Comparison of ENCODE assay signal across 9 cellular contexts in the genomic region with DNA sequence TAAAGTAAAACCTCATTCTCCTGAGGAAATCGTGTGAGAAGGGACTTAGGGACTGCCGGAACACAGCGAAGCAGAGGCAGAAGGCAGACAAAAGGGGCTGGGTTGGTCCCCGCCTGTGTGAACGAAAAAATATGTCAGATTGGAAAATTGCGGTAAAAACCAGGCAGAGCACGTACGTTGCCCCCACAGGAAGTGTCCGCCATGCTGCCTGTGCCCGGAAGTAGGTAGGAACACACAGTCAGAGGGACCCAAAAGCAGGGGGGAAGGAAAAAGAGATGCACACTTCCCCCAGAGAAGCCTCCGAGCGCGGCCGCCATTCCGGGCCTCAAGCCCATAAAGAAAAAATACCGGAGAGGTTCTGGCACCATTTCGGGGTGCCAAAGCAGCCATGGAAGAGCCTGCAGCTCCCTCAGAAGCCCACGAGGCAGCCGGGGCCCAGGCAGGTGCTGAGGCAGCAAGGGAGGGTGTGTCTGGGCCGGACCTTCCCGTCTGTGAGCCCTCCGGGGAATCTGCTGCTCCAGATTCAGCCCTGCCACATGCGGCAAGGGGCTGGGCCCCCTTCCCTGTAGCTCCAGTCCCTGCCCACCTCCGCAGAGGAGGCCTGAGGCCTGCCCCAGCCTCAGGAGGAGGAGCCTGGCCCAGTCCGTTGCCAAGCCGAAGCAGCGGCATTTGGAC. TPM values are rescaled to one million over a fixed set of nuclear protein-coding genes. Genes with fewer than 3 reads are reported as not detected.
A peak's percentile ranks its signal among the peaks of the same experiment; 100 is the strongest.
DNase-seq lines count a peak whose midpoint lies in the region; ATAC-seq and TF ChIP-seq lines count a peak whose summit lies in the region.
"Had no signal": no experiment of that assay in that cellular context is flagged by ENCODE, and none has a peak within 500 bp of the region (broad histone marks: within the 10 kb centered on the region; RNA-seq: fewer than 3 reads in every experiment).

A gene (plus strand): TSS at position 280 of the 675 bp plus-strand sequence. CDS start 109 bp downstream, at position 389.

- H3K4me3 ChIP-seq in HL-60 (replicated peaks; ENCODE audit: insufficient read depth, low read length) (peak within 1 kb of the TSS; percentile 90), RWPE2 (ENCODE audit: severe bottlenecking) (peak within 1 kb of the TSS; percentile 35), astrocyte of the cerebellum (ENCODE audit: low read depth, low read length) (peak within 1 kb of the TSS; percentile 80)
- H3K4me3 ChIP-seq: cardiac muscle cell had no signal

- H3K4me1 ChIP-seq in RWPE2 (ENCODE audit: insufficient read depth, poor library complexity, severe bottlenecking): peaks cover 2% of the 10 kb centered on the region

- in situ Hi-C loops in astrocyte of the cerebellum (cut with HindIII; ENCODE audit: low sequenced_read_pairs): no loop called here

- H3K27me3 ChIP-seq in HL-60 (ENCODE audit: insufficient read depth, poor library complexity, severe bottlenecking): peaks cover 2% of the 10 kb centered on the region
- peaks cover 23% of the 10 kb centered on the region for H3K27me3 ChIP-seq in RWPE2 (ENCODE audit: insufficient read depth, poor library complexity, severe bottlenecking)
- H3K27me3 ChIP-seq: cardiac muscle cell had no signal

- H3K9me3 ChIP-seq in RWPE2 (ENCODE audit: severe bottlenecking): no peaks in the 10 kb centered on the region

- DNase-seq in HL-60 (ENCODE audit: low read depth in 1 of 2, low spot score in 1 of 2): peak; percentile 90
- no peak for DNase-seq in RWPE2 (ENCODE audit: low spot score)
- peak; percentile 78 for DNase-seq in astrocyte of the cerebellum (ENCODE audit: low read depth)
- peak; percentile 63 to 88 for DNase-seq in lung microvascular endothelial cell (ENCODE audit: low read depth in 2 of 2)
- peak in 40 of 49 donors; percentile 11 to 73 (median 44) for DNase-seq in substantia nigra (lab: John Stamatoyannopoulos, UW)
- no peak for DNase-seq in NOMO-1 treated with dmso at 0.1 percent for 144 hours (lab: John Stamatoyannopoulos, UW; ENCODE audit: unreplicated experiment)

- H3K27ac ChIP-seq in 22Rv1: peak within 1 kb of the TSS; percentile 92
- H3K27ac ChIP-seq in HL-60 (replicated peaks): peak within 1 kb of the TSS; percentile 97
- no peak within 1 kb of the TSS for H3K27ac ChIP-seq in RWPE2 (ENCODE audit: poor library complexity, severe bottlenecking)
- peak within 1 kb of the TSS; percentile 81 for H3K27ac ChIP-seq in substantia nigra (ENCODE audit: low read depth, low read length, poor library complexity, severe bottlenecking)
- H3K27ac ChIP-seq: cardiac muscle cell had no signal

- no peaks in the 10 kb centered on the region for H3K36me3 ChIP-seq in RWPE2 (ENCODE audit: low read depth)
- H3K36me3 ChIP-seq: cardiac muscle cell had no signal

- ATAC-seq in RWPE2 (ENCODE audit: low read depth) (peak; percentile 50), GM18861 (IDR thresholded peaks at IDR 0.05; ENCODE audit: unreplicated experiment) (no peak)

- TF ChIP-seq CTCF in 22Rv1 (IDR thresholded peaks at IDR 0.05) (no peak), HL-60 (IDR thresholded peaks at IDR 0.05; ENCODE audit: insufficient read depth, low read length) (no peak), RWPE2 (IDR thresholded peaks at IDR 0.05; ENCODE audit: poor library complexity, severe bottlenecking) (no peak), astrocyte of the cerebellum (IDR thresholded peaks at IDR 0.05; ENCODE audit: low read depth, low read length, missing control alignments) (no peak)

RNA-seq across cellular contexts. Expression of the gene that starts here (rescaled TPM):
- total RNA-seq in lung microvascular endothelial cell: 0.20 and 0.65 TPM in 2 replicates
- total RNA-seq: cardiac muscle cell had no signal

Comparison
In these comparisons a context has a peak if more than half of its experiments do, and no peak if none do; other contexts are left out.
1. Peak in DNase-seq in lung microvascular endothelial cell; RNA of the gene not detected or under 1 TPM.
2. DNase-seq: peak in HL-60 (2 of 2), astrocyte of the cerebellum (single experiment) and substantia nigra (40 of 49); none in RWPE2 (single experiment) and NOMO-1 treated with dmso at 0.1 percent for 144 hours (single experiment).
3. H3K4me3 ChIP-seq: peak in every context shown above with its lines; median percentile 90 in HL-60; 80 in astrocyte of the cerebellum; 35 in RWPE2.